Comparison of ENCODE assay signal across 17 cellular contexts in the genomic region with DNA sequence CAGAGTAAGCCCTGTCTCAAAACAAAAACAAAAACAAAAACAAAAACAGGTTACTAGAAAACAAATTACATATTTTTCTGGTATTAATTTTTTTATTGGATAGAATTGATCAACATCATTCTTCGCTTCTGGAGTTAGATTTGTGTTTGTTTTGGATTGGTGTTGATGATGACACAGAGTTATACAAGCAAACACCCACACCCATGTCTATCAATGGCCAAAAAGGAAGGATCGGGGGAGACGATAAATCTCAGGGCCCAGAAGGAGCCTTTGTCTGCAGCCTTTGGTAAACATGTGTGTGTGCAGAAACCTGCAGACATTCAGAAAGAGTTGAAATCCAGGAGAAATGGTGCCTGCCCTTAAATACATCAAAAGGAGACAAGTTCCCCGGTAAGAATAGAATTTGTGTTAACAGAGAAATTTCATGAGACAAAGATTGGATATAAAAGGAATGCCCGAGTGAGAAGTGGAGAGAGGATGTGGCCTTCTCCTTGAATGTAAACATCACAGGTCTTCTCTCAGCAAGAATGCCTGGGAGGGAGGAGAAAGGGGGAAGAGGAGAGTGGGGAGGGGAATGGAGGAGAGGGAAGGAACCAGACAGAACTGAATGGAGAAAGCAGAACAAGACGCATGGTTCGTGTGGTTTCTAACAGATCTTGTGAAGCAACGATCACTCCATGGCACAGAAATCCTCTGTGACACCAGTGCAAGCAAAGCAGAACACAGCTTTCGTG. TPM values are rescaled to one million over a fixed set of nuclear protein-coding genes. Genes with fewer than 3 reads are reported as not detected.
A peak's percentile ranks its signal among the peaks of the same experiment; 100 is the strongest.
DNase-seq lines count a peak whose midpoint lies in the region; ATAC-seq and TF ChIP-seq lines count a peak whose summit lies in the region.
"Had no signal": no experiment of that assay in that cellular context is flagged by ENCODE, and none has a peak within 500 bp of the region (broad histone marks: within the 10 kb centered on the region; RNA-seq: fewer than 3 reads in every experiment).

No MANE protein-coding gene starts in this region.

- peaks cover 3% of the 10 kb centered on the region for H3K9me3 Mint-ChIP-seq in nephron
- H3K9me3 Mint-ChIP-seq: neural crest cell had no signal

- peaks cover 3% of the 10 kb centered on the region for H3K36me3 Mint-ChIP-seq in nephron (ENCODE audit: low read depth)

- no peak for TF ChIP-seq CTCF in dorsolateral prefrontal cortex (IDR thresholded peaks at IDR 0.05 in 54 of 56, conservative IDR thresholded peaks at IDR 0.05 in 2 of 56; ENCODE audit: low read depth in 1 of 56, partially characterized antibody in 56 of 56)
- TF ChIP-seq CTCF in nephron (IDR thresholded peaks at IDR 0.05; ENCODE audit: unreplicated experiment in 3 of 3): no peak
- no peak for TF ChIP-seq CTCF in GM10266 (IDR thresholded peaks at IDR 0.05; ENCODE audit: control insufficient read depth, insufficient read depth, low read depth, missing control alignments)

- peak overlapping the region in 33 of 59 donors; percentile 6 to 73 (median 38) for H3K27ac ChIP-seq in dorsolateral prefrontal cortex
- H3K27ac ChIP-seq: colonic mucosa, epithelial cell of prostate, gastrocnemius medialis, right atrium auricular region had no signal

- no peak overlapping the region for H3K4me3 ChIP-seq in dorsolateral prefrontal cortex
- H3K4me3 ChIP-seq: colonic mucosa, gastrocnemius medialis, lung, right atrium auricular region had no signal

- no peaks in the 10 kb centered on the region for H3K27me3 ChIP-seq in dorsolateral prefrontal cortex
- H3K27me3 ChIP-seq: colonic mucosa, gastrocnemius medialis, right atrium auricular region had no signal

- H3K4me3 Mint-ChIP-seq in nephron: no peak overlapping the region
- H3K4me3 Mint-ChIP-seq: neural crest cell had no signal

- H3K4me1 Mint-ChIP-seq in nephron: peaks cover 34% of the 10 kb centered on the region

- intact Hi-C loops in dorsolateral prefrontal cortex (cut with DNase I): no loop called here

- DNase-seq in EH (ENCODE audit: low read depth) (peak; percentile 42), NCI-H69 (lab: John Stamatoyannopoulos, UW) (peak; percentile 55), dorsolateral prefrontal cortex (no peak), GM10266 (ENCODE audit: extremely low spot score) (no peak), amniotic stem cell (lab: John Stamatoyannopoulos, UW) (no peak)
- DNase-seq: activated CD4-positive, CD25-positive, alpha-beta regulatory T cell treated with anti-CD3 and anti-CD28 coated beads, Interleukin-2, amount 50 U/mL, for 72 hours; activated gamma-delta T cell treated with Interleukin-2 at 50 U/mL for 16 hours; colonic mucosa; gastrocnemius medialis; NCI-H1105 had no signal

- ATAC-seq in GM18868 (IDR thresholded peaks at IDR 0.05; ENCODE audit: unreplicated experiment): no peak
- ATAC-seq in GM21390 (IDR thresholded peaks at IDR 0.05; ENCODE audit: unreplicated experiment): no peak
- ATAC-seq: gastrocnemius medialis had no signal

- peak overlapping the region in 2 of 3 experiments; percentile 1 to 23 for H3K27ac Mint-ChIP-seq in nephron

- no peaks in the 10 kb centered on the region for H3K27me3 Mint-ChIP-seq in nephron (ENCODE audit: low read depth)

RNA-seq across cellular contexts. Expression of gene TMEM178A, which starts 40.4 kb away (rescaled TPM):
- 100 to 1,000 TPM in 19 of 120 experiments, 10 to 100 TPM in 101; 41.1 to 132 (median 86.4) TPM for total RNA-seq in dorsolateral prefrontal cortex

Comparison
In these comparisons a context has a peak if more than half of its experiments do, and no peak if none do; other contexts are left out.
1. DNase-seq: peak in EH (single experiment) and NCI-H69 (single experiment); none in dorsolateral prefrontal cortex (0 of 10), GM10266 (single experiment) and amniotic stem cell (single experiment).